8 cellular contexts compared by ENCODE assay signal in genomic region chr21:33541105-33541711, GRCh38. TPM values are rescaled to one million over a fixed set of nuclear protein-coding genes. Genes with fewer than 3 reads are reported as not detected.
DNase-seq lines count a peak whose midpoint lies in the region; FAIRE-seq and TF ChIP-seq lines count a peak whose summit lies in the region.

No MANE protein-coding gene starts in this region.

- no peak overlapping the region for H4K91ac ChIP-seq in mesenchymal stem cell (ENCODE audit: low read length)

- no peak for TF ChIP-seq CTCF in PC-9 (conservative IDR thresholded peaks at IDR 0.05)
- TF ChIP-seq CTCF in bronchial epithelial cell (IDR thresholded peaks at IDR 0.05; ENCODE audit: insufficient read depth, low read length, severe bottlenecking), result no peak

- H2BK5ac ChIP-seq in mesenchymal stem cell (ENCODE audit: low read depth, low read length, poor library complexity, severe bottlenecking), result no peak overlapping the region

- POLR2A ChIA-PET in PC-9 (lab: Charles Lee; ENCODE audit: unreplicated experiment), result interaction anchor here (0.5 to 0.7 kb wide), 2 partner anchors 10 to 61 kb away, joined by 8 read pairs; partner anchors contain the start of gene TMEM50B

- H3F3A ChIP-seq in PC-9 (ENCODE audit: insufficient read depth, low read depth), result peaks cover 23% of the 10 kb centered on the region

- H2BK120ac ChIP-seq in mesenchymal stem cell (ENCODE audit: low read depth, low read length), result no peak overlapping the region

- intact Hi-C loops in PC-9 (cut with micrococcal nuclease; ENCODE audit: unreplicated experiment), result loop anchor here (5.0 kb wide), 1 partner anchor 49 kb away; the partner anchor contains the start of gene DNAJC28

- peaks cover 38% of the 10 kb centered on the region for H4K20me1 ChIP-seq in PC-9 (ENCODE audit: insufficient read depth)

- H3K4me2 ChIP-seq in PC-9 (peak overlapping the region; percentile 82), mesenchymal stem cell (ENCODE audit: low read length, poor library complexity, severe bottlenecking) (peak overlapping the region; percentile 82)

- H4K8ac ChIP-seq in mesenchymal stem cell (ENCODE audit: low read length), result no peak overlapping the region

- DNase-seq in NCI-H82 (lab: John Stamatoyannopoulos, UW), result peak; percentile 69
- DNase-seq in NCI-H82 treated with DMSO at 0.1 percent for 48 hours (lab: John Stamatoyannopoulos, UW; ENCODE audit: unreplicated experiment), result no peak
- DNase-seq in PC-9, result peak in 1 of 2 experiments; percentile 4
- DNase-seq in bronchial epithelial cell (ENCODE audit: low read depth), result no peak
- peak; percentile 63 for DNase-seq in mesenchymal stem cell
- no peak for DNase-seq in HuH-7.5 (ENCODE audit: low spot score)
- DNase-seq in NCI-H1092 (lab: John Stamatoyannopoulos, UW), result no peak

- WGBS in mesenchymal stem cell, result 66% methylated on average over 14 of the region's 19 CpGs
- 49% methylated on average over 19 of the region's 19 CpGs for WGBS in urinary bladder

- CTCF ChIA-PET in PC-9 (lab: Charles Lee), result no interaction called here

- H3K27me3 ChIP-seq in PC-9 (ENCODE audit: insufficient read depth, low read depth), result no peaks in the 10 kb centered on the region
- H3K27me3 ChIP-seq in bronchial epithelial cell (ENCODE audit: control insufficient read depth, insufficient read depth, low read length), result no peaks in the 10 kb centered on the region
- H3K27me3 ChIP-seq in mesenchymal stem cell (ENCODE audit: control insufficient read depth in 1 of 2, insufficient read depth in 1 of 2, low read length in 2 of 2), result no peaks in the 10 kb centered on the region

- H3K14ac ChIP-seq in mesenchymal stem cell (ENCODE audit: low read length in 2 of 2), result no peak overlapping the region

- peak overlapping the region; percentile 100 for H3K9ac ChIP-seq in mesenchymal stem cell (ENCODE audit: low read length)

- peaks cover 79% of the 10 kb centered on the region for H3K79me2 ChIP-seq in PC-9 (ENCODE audit: low read depth)

- no peaks in the 10 kb centered on the region for H3K9me2 ChIP-seq in PC-9 (ENCODE audit: insufficient read depth)

- H3K4me1 ChIP-seq in PC-9 (replicated peaks; ENCODE audit: insufficient read depth) (peaks cover 31% of the 10 kb centered on the region), mesenchymal stem cell (ENCODE audit: control insufficient read depth, insufficient read depth, low read depth, low read length) (peaks cover 3% of the 10 kb centered on the region), urinary bladder (ENCODE audit: insufficient read depth) (no peaks in the 10 kb centered on the region)

- H2AFZ ChIP-seq in PC-9, result peak overlapping the region; percentile 79
- H2AFZ ChIP-seq in mesenchymal stem cell (ENCODE audit: low read depth, low read length), result no peak overlapping the region

- H2BK12ac ChIP-seq in mesenchymal stem cell (ENCODE audit: low read length in 2 of 2), result no peak overlapping the region

- H3K4me3 ChIP-seq in PC-9, result peak overlapping the region; percentile 92
- H3K4me3 ChIP-seq in bronchial epithelial cell (ENCODE audit: low read depth, low read length), result peak overlapping the region; percentile 92
- H3K4me3 ChIP-seq in mesenchymal stem cell (ENCODE audit: insufficient read depth in 1 of 2, low read depth in 1 of 2, low read length in 2 of 2), result peak overlapping the region; percentile 59 to 98
- H3K4me3 ChIP-seq in urinary bladder (ENCODE audit: low read depth, low read length), result peak overlapping the region; percentile 57

- H3K23ac ChIP-seq in mesenchymal stem cell (ENCODE audit: low read length in 2 of 2), result no peak overlapping the region

- H3K36me3 ChIP-seq in PC-9 (ENCODE audit: low read depth), result peaks cover 20% of the 10 kb centered on the region; the same call in 1 of the 2 replicates
- H3K36me3 ChIP-seq in bronchial epithelial cell (ENCODE audit: control insufficient read depth, insufficient read depth, low read length), result peaks cover 12% of the 10 kb centered on the region
- peaks cover 7 to 32% of the 10 kb centered on the region in 2 experiments for H3K36me3 ChIP-seq in mesenchymal stem cell (ENCODE audit: control insufficient read depth in 1 of 2, insufficient read depth in 2 of 2, low read depth in 1 of 2, low read length in 2 of 2)
- no peaks in the 10 kb centered on the region for H3K36me3 ChIP-seq in urinary bladder (ENCODE audit: insufficient read depth)

- H3K79me1 ChIP-seq in mesenchymal stem cell (replicated peaks; ENCODE audit: low read length, poor library complexity, severe bottlenecking), result peaks cover 6% of the 10 kb centered on the region

- BruUV-seq in PC-9 (replicated peaks; lab: Mats Ljungman, UMichigan), result no TSS peak

- H3K27ac ChIP-seq in PC-9, result peak overlapping the region; percentile 98
- peak overlapping the region; percentile 79 for H3K27ac ChIP-seq in mesenchymal stem cell (ENCODE audit: low read length, poor library complexity, severe bottlenecking)
- H3K27ac ChIP-seq in urinary bladder (ENCODE audit: low read depth), result peak overlapping the region; percentile 99

- no peaks in the 10 kb centered on the region for H3K9me3 ChIP-seq in PC-9 (ENCODE audit: insufficient read depth, low read depth)
- no peaks in the 10 kb centered on the region for H3K9me3 ChIP-seq in mesenchymal stem cell (ENCODE audit: control insufficient read depth, low read length)

- H2AK5ac ChIP-seq in mesenchymal stem cell (ENCODE audit: low read length, severe bottlenecking), result no peak overlapping the region

- FAIRE-seq in bronchial epithelial cell (lab: Jason Lieb, UNC), result no peak

- H2BK15ac ChIP-seq in mesenchymal stem cell (ENCODE audit: low read depth, poor library complexity, severe bottlenecking), result no peak overlapping the region

- H3K4ac ChIP-seq in mesenchymal stem cell (ENCODE audit: low read depth in 1 of 2, low read length in 2 of 2), result peak overlapping the region in 1 of 2 experiments; percentile 95

- peak overlapping the region in 1 of 2 experiments; percentile 72 for H3K18ac ChIP-seq in mesenchymal stem cell (ENCODE audit: low read depth in 1 of 2, low read length in 2 of 2)

RNA-seq across cellular contexts. Expression of gene GART, which starts 0.7 kb away (rescaled TPM):
- 105 and 121 TPM in 2 replicates for total RNA-seq in PC-9 (2021)
- total RNA-seq in bronchial epithelial cell, result 68.2 and 103 TPM in 2 replicates
- polyA plus RNA-seq in mesenchymal stem cell (2013, experiment 1 of 2), result 37.6 TPM
- polyA plus RNA-seq in mesenchymal stem cell (2013, experiment 2 of 2), result 37.6 TPM
- total RNA-seq in urinary bladder, result 55.7 TPM
- 27.3 TPM for polyA plus RNA-seq in urinary bladder

RNA-seq across cellular contexts. Expression of gene SON, which starts 1.6 kb away (rescaled TPM):
- 131 and 158 TPM in 2 replicates for total RNA-seq in PC-9 (2021)
- total RNA-seq in bronchial epithelial cell, result 105 and 125 TPM in 2 replicates
- 84.8 TPM for polyA plus RNA-seq in mesenchymal stem cell (2013, experiment 1 of 2)
- 81.3 TPM for polyA plus RNA-seq in mesenchymal stem cell (2013, experiment 2 of 2)
- 394 TPM for total RNA-seq in urinary bladder
- 115 TPM for polyA plus RNA-seq in urinary bladder

RNA-seq across cellular contexts. Expression of gene DONSON, which starts 47.3 kb away (rescaled TPM):
- 24.7 and 25.6 TPM in 2 replicates for total RNA-seq in PC-9 (2021)
- total RNA-seq in bronchial epithelial cell, result 6.6 and 8.4 TPM in 2 replicates
- polyA plus RNA-seq in mesenchymal stem cell (2013, experiment 1 of 2), result 11.2 TPM
- polyA plus RNA-seq in mesenchymal stem cell (2013, experiment 2 of 2), result 11.9 TPM
- total RNA-seq in urinary bladder, result 28.7 TPM
- polyA plus RNA-seq in urinary bladder, result 6.0 TPM

RNA-seq across cellular contexts. Expression of gene DNAJC28, which starts 49.7 kb away (rescaled TPM):
- 1.1 and 1.3 TPM in 2 replicates for total RNA-seq in PC-9 (2021)
- 1.0 and 1.3 TPM in 2 replicates for total RNA-seq in bronchial epithelial cell
- 1.9 TPM for polyA plus RNA-seq in mesenchymal stem cell (2013, experiment 1 of 2)
- 2.1 TPM for polyA plus RNA-seq in mesenchymal stem cell (2013, experiment 2 of 2)
- total RNA-seq in urinary bladder, result 2.7 TPM
- polyA plus RNA-seq in urinary bladder, result 1.2 TPM

Comparison
In these comparisons a context has a peak if more than half of its experiments do, and no peak if none do; other contexts are left out.
1. DNase-seq: peak in NCI-H82 (single experiment) and mesenchymal stem cell (single experiment); none in NCI-H82 treated with DMSO at 0.1 percent for 48 hours (single experiment), bronchial epithelial cell (single experiment), HuH-7.5 (single experiment) and NCI-H1092 (single experiment).
2. Peak in every context shown above with its lines, with median percentiles within 50 percentile points of each other: H3K27ac ChIP-seq and H3K4me3 ChIP-seq.